In the genomic region with DNA sequence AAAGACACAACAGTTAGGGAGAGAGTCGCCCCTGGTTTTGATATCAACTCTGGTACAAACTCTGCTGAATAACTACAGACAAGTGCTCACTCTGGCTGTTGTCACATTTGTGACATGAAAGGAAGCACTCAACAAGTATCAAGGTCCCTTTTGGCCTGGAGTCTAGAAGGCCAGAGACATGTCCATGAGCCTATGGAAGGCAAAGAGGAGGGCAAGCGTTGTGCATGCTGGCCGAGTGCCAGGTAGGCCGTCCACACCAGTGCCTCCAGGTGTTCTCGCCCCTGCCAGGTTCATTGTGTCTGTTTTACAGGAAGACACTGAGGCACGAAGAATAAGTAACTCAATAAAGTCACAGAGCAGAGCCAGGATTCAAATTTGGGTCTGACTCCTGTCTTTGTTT, we compare ENCODE assay signal across 2 cellular contexts.
TF ChIP-seq lines count a peak whose summit lies in the region.

No MANE protein-coding gene starts in this region.

TF ChIP-seq in Ishikawa, 13 proteins besides CTCF, POLR2A, EP300 and RAD21:
- TF ChIP-seq NFIC (IDR thresholded peaks at IDR 0.05), result peak; percentile 64; the same call in 1 of the 2 replicates
- TF ChIP-seq TAF1 (IDR thresholded peaks at IDR 0.05; ENCODE audit: low read depth), result no peak

TF ChIP-seq in GM12878, 131 proteins besides CTCF, POLR2A, EP300 and RAD21:
- TF ChIP-seq MEF2A (IDR thresholded peaks at IDR 0.05; ENCODE audit: insufficient read depth, low read depth, low read length), result no peak
- no peak for TF ChIP-seq ATF7 (IDR thresholded peaks at IDR 0.05; ENCODE audit: low read depth)
- no peak for TF ChIP-seq ZBTB40 (IDR thresholded peaks at IDR 0.05; ENCODE audit: borderline replicate concordance)
- no peak for TF ChIP-seq TCF7 (IDR thresholded peaks at IDR 0.05; ENCODE audit: borderline replicate concordance)
- no peak for TF ChIP-seq NR2F1 (conservative IDR thresholded peaks at IDR 0.05)
- TF ChIP-seq, protein P1, sequence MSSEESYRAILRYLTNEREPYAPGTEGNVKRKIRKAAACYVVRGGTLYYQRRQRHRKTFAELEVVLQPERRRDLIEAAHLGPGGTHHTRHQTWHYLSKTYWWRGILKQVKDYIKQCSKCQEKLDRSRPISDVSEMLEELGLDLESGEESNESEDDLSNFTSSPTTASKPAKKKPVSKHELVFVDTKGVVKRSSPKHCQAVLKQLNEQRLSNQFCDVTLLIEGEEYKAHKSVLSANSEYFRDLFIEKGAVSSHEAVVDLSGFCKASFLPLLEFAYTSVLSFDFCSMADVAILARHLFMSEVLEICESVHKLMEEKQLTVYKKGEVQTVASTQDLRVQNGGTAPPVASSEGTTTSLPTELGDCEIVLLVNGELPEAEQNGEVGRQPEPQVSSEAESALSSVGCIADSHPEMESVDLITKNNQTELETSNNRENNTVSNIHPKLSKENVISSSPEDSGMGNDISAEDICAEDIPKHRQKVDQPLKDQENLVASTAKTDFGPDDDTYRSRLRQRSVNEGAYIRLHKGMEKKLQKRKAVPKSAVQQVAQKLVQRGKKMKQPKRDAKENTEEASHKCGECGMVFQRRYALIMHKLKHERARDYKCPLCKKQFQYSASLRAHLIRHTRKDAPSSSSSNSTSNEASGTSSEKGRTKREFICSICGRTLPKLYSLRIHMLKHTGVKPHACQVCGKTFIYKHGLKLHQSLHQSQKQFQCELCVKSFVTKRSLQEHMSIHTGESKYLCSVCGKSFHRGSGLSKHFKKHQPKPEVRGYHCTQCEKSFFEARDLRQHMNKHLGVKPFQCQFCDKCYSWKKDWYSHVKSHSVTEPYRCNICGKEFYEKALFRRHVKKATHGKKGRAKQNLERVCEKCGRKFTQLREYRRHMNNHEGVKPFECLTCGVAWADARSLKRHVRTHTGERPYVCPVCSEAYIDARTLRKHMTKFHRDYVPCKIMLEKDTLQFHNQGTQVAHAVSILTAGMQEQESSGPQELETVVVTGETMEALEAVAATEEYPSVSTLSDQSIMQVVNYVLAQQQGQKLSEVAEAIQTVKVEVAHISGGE (CRISPR knock-in tag; IDR thresholded peaks at IDR 0.05), result no peak
- no peak for TF ChIP-seq KDM1A (IDR thresholded peaks at IDR 0.05; ENCODE audit: borderline replicate concordance)
- TF ChIP-seq RAD51 (IDR thresholded peaks at IDR 0.05), result no peak
- no peak for TF ChIP-seq CBX3 (IDR thresholded peaks at IDR 0.05; ENCODE audit: borderline replicate concordance, low read depth)
- no peak for TF ChIP-seq ZZZ3 (IDR thresholded peaks at IDR 0.05; ENCODE audit: control insufficient read depth, insufficient read length, low read depth)
